ENCODE assay signal across 1 cellular context in the genomic region with DNA sequence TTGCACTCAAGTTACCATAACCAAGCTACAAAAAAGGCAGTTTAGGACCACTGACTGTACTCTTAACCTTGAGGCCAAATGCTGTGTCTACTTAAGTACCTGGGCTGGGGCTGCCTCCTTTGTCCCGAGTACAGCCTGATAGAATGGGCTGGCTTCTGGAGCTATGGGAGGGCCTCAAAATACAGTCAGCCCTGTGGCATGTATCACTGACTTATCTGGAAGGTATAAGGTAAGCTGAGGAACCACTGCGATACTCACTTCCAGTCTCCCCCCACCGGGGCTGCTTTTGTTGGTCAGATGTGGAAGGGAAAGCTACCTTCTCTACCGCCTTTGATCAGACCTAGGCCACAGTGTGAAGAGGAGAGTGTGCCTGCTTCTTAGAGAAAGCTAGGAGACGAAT.
TF ChIP-seq lines count a peak whose summit lies in the region.

No MANE protein-coding gene starts in this region.

TF ChIP-seq in H1, 55 proteins besides CTCF, POLR2A, EP300 and RAD21 (continued from another document):
- TF ChIP-seq JUND (IDR thresholded peaks at IDR 0.05; ENCODE audit: low read length) (no peak), ZNF274 (IDR thresholded peaks at IDR 0.05; ENCODE audit: borderline replicate concordance, extremely low read depth, low read length) (no peak), POU5F1 (IDR thresholded peaks at IDR 0.05; ENCODE audit: low read depth, low read length) (no peak), CHD1 (IDR thresholded peaks at IDR 0.05; ENCODE audit: low read depth, low read length) (no peak), TAF1 (IDR thresholded peaks at IDR 0.05; ENCODE audit: low read depth, low read length) (no peak), GABPA (IDR thresholded peaks at IDR 0.05; ENCODE audit: borderline replicate concordance, insufficient read depth, low read length) (no peak), PHF8 (conservative IDR thresholded peaks at IDR 0.05; ENCODE audit: low read depth, low read length) (no peak), ASH2L (IDR thresholded peaks at IDR 0.05; ENCODE audit: low read length) (no peak), SUZ12 (IDR thresholded peaks at IDR 0.05; ENCODE audit: low read length) (no peak), TCF12 (IDR thresholded peaks at IDR 0.05; ENCODE audit: low read depth, low read length) (no peak), NRF1 (IDR thresholded peaks at IDR 0.05; ENCODE audit: low read depth, low read length) (no peak)
- TF ChIP-seq, protein P1, sequence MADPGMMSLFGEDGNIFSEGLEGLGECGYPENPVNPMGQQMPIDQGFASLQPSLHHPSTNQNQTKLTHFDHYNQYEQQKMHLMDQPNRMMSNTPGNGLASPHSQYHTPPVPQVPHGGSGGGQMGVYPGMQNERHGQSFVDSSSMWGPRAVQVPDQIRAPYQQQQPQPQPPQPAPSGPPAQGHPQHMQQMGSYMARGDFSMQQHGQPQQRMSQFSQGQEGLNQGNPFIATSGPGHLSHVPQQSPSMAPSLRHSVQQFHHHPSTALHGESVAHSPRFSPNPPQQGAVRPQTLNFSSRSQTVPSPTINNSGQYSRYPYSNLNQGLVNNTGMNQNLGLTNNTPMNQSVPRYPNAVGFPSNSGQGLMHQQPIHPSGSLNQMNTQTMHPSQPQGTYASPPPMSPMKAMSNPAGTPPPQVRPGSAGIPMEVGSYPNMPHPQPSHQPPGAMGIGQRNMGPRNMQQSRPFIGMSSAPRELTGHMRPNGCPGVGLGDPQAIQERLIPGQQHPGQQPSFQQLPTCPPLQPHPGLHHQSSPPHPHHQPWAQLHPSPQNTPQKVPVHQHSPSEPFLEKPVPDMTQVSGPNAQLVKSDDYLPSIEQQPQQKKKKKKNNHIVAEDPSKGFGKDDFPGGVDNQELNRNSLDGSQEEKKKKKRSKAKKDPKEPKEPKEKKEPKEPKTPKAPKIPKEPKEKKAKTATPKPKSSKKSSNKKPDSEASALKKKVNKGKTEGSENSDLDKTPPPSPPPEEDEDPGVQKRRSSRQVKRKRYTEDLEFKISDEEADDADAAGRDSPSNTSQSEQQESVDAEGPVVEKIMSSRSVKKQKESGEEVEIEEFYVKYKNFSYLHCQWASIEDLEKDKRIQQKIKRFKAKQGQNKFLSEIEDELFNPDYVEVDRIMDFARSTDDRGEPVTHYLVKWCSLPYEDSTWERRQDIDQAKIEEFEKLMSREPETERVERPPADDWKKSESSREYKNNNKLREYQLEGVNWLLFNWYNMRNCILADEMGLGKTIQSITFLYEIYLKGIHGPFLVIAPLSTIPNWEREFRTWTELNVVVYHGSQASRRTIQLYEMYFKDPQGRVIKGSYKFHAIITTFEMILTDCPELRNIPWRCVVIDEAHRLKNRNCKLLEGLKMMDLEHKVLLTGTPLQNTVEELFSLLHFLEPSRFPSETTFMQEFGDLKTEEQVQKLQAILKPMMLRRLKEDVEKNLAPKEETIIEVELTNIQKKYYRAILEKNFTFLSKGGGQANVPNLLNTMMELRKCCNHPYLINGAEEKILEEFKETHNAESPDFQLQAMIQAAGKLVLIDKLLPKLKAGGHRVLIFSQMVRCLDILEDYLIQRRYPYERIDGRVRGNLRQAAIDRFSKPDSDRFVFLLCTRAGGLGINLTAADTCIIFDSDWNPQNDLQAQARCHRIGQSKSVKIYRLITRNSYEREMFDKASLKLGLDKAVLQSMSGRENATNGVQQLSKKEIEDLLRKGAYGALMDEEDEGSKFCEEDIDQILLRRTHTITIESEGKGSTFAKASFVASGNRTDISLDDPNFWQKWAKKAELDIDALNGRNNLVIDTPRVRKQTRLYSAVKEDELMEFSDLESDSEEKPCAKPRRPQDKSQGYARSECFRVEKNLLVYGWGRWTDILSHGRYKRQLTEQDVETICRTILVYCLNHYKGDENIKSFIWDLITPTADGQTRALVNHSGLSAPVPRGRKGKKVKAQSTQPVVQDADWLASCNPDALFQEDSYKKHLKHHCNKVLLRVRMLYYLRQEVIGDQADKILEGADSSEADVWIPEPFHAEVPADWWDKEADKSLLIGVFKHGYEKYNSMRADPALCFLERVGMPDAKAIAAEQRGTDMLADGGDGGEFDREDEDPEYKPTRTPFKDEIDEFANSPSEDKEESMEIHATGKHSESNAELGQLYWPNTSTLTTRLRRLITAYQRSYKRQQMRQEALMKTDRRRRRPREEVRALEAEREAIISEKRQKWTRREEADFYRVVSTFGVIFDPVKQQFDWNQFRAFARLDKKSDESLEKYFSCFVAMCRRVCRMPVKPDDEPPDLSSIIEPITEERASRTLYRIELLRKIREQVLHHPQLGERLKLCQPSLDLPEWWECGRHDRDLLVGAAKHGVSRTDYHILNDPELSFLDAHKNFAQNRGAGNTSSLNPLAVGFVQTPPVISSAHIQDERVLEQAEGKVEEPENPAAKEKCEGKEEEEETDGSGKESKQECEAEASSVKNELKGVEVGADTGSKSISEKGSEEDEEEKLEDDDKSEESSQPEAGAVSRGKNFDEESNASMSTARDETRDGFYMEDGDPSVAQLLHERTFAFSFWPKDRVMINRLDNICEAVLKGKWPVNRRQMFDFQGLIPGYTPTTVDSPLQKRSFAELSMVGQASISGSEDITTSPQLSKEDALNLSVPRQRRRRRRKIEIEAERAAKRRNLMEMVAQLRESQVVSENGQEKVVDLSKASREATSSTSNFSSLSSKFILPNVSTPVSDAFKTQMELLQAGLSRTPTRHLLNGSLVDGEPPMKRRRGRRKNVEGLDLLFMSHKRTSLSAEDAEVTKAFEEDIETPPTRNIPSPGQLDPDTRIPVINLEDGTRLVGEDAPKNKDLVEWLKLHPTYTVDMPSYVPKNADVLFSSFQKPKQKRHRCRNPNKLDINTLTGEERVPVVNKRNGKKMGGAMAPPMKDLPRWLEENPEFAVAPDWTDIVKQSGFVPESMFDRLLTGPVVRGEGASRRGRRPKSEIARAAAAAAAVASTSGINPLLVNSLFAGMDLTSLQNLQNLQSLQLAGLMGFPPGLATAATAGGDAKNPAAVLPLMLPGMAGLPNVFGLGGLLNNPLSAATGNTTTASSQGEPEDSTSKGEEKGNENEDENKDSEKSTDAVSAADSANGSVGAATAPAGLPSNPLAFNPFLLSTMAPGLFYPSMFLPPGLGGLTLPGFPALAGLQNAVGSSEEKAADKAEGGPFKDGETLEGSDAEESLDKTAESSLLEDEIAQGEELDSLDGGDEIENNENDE (IDR thresholded peaks at IDR 0.05; ENCODE audit: insufficient replicate concordance, low read length), result no peak
- TF ChIP-seq, protein P2, sequence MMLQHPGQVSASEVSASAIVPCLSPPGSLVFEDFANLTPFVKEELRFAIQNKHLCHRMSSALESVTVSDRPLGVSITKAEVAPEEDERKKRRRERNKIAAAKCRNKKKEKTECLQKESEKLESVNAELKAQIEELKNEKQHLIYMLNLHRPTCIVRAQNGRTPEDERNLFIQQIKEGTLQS (IDR thresholded peaks at IDR 0.05; ENCODE audit: insufficient read depth, low read depth, low read length), result no peak
